8 cellular contexts compared by ENCODE assay signal in the genomic region with DNA sequence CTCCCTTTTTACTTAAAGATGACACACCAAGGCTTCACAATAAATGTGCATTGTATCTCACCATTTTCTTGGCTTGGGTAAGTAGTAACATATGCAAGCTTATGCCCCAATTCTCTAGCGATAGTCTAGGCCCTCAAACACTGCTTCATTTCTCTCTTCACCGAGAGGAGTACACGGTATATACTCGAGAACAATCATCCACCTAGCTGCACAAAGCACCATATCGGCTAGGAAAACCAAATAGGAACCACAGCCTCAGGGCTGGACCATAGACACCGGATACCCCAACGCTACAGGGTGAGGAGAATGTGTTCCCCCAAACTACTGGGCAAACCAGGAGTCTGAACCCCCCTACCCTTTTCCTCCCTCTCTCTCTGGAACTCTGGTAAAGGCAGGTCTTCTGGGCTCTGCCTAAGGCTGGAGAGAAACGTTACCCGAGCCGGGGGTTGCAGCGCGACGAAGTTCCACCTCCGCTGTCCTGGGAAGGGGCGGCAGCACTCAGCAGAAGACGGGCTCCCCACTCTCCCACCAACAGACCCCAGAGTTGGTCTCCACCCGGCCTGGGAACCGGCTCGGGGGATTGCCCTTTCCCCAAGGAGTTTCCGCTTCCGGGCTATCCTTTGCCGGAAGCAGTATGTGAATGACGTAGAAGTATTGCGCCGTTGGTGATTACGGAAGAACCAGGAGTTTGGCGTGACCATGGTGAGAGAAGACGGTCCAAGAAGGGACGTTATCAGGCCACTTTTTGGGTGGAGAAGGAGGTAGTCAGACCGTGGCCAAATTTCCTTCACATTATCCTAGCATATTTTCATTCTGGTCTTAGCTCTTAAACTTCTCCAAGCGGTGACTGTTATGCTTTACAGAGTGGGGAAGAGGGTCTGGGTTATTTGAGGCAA. TPM values are rescaled to one million over a fixed set of nuclear protein-coding genes. Genes with fewer than 3 reads are reported as not detected.
DNase-seq lines count a peak whose midpoint lies in the region; ATAC-seq, FAIRE-seq and TF ChIP-seq lines count a peak whose summit lies in the region.

A gene with protein sequence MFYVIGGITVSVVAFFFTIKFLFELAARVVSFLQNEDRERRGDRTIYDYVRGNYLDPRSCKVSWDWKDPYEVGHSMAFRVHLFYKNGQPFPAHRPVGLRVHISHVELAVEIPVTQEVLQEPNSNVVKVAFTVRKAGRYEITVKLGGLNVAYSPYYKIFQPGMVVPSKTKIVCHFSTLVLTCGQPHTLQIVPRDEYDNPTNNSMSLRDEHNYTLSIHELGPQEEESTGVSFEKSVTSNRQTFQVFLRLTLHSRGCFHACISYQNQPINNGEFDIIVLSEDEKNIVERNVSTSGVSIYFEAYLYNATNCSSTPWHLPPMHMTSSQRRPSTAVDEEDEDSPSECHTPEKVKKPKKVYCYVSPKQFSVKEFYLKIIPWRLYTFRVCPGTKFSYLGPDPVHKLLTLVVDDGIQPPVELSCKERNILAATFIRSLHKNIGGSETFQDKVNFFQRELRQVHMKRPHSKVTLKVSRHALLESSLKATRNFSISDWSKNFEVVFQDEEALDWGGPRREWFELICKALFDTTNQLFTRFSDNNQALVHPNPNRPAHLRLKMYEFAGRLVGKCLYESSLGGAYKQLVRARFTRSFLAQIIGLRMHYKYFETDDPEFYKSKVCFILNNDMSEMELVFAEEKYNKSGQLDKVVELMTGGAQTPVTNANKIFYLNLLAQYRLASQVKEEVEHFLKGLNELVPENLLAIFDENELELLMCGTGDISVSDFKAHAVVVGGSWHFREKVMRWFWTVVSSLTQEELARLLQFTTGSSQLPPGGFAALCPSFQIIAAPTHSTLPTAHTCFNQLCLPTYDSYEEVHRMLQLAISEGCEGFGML (minus strand): TSS at position 582 of the 896 bp plus-strand sequence. CDS start 27,465 bp downstream, outside the sequence.
A gene with protein sequence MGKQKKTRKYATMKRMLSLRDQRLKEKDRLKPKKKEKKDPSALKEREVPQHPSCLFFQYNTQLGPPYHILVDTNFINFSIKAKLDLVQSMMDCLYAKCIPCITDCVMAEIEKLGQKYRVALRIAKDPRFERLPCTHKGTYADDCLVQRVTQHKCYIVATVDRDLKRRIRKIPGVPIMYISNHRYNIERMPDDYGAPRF (plus strand): TSS at position 646 of the 896 bp plus-strand sequence. CDS start 54 bp downstream, at position 700.

- under 1% methylated on average over 31 of the region's 31 CpGs for WGBS in GM12878 (ENCODE audit: insufficient coverage, insufficient replicate concordance, low lambda C conversion rate, missing lambda C conversion rate)

- BruUV-seq in GM12878 (replicated peaks; lab: Mats Ljungman, UMichigan): TSS peak; percentile 75

- H3K27me3 ChIP-seq in GM12878 (replicated peaks in 1 of 2; ENCODE audit: control insufficient read depth in 2 of 2, insufficient read depth in 2 of 2, low read length in 1 of 2) (no peaks in the 10 kb centered on the region), iPS-15b (ENCODE audit: control insufficient read depth, insufficient read depth, low read length) (no peaks in the 10 kb centered on the region)

- intact Hi-C loops in GM12878 (cut with micrococcal nuclease; ENCODE audit: unreplicated experiment): loop anchor here (5.0 kb wide), 1 partner anchor 50 kb away; a partner anchor contains a TSS

- RAD21 ChIA-PET in GM12878 (lab: Charles Lee; ENCODE audit: unreplicated experiment): interaction anchor here (1.3 kb wide), 1 partner anchor 104 kb away, joined by 3 read pairs; no protein-coding TSS in a partner anchor

- SMC1A ChIA-PET in GM12878 (lab: Charles Lee; ENCODE audit: uncharacterized antibody, unreplicated experiment): interaction anchor here (0.8 to 1.0 kb wide), 2 partner anchors 12 to 93 kb away, joined by 3 read pairs; no protein-coding TSS in a partner anchor

- no peak for TF ChIP-seq RAD21 in GM12878 (IDR thresholded peaks at IDR 0.05; ENCODE audit: insufficient read depth, low read depth, low read length)

- TF ChIP-seq CTCF in GM12878 (IDR thresholded peaks at IDR 0.05 in 2 of 3, conservative IDR thresholded peaks at IDR 0.05 in 1 of 3; ENCODE audit: control insufficient read depth in 2 of 3, extremely low read depth in 1 of 3, insufficient read depth in 1 of 3, low read depth in 3 of 3, low read length in 3 of 3): no peak

- peak; percentile 90 for TF ChIP-seq POLR2A in GM12878 (IDR thresholded peaks at IDR 0.05; ENCODE audit: low read depth, low read length)

- ATAC-seq in GM18502 (IDR thresholded peaks at IDR 0.05; ENCODE audit: poor library complexity, unreplicated experiment): peak; percentile 94
- peak; percentile 88 for ATAC-seq in HG02938 (IDR thresholded peaks at IDR 0.05; ENCODE audit: unreplicated experiment)
- peak; percentile 95 for ATAC-seq in GM12878

- peak within 1 kb of the TSS; percentile 93 for H3K4me2 ChIP-seq in GM12878 (ENCODE audit: control insufficient read depth, insufficient read depth)

- H3K27ac ChIP-seq in SK-N-MC (peak within 1 kb of the TSS; percentile 48; the same call in 1 of the 2 replicates), GM12878 (ENCODE audit: control insufficient read depth, insufficient read depth) (peak within 1 kb of the TSS; percentile 74), skin epidermis (peak within 1 kb of the TSS; percentile 20 to 95 (median 90))

- peaks cover 20% of the 10 kb centered on the region for H3K36me3 ChIP-seq in SK-N-MC (ENCODE audit: insufficient read depth, low read length)
- H3K36me3 ChIP-seq in GM12878 (ENCODE audit: control insufficient read depth in 2 of 2, insufficient read depth in 2 of 2, low read length in 1 of 2): peaks cover 0 to 5% of the 10 kb centered on the region in 2 experiments; a peak in 1 of 4 replicates
- peaks cover 5% of the 10 kb centered on the region for H3K36me3 ChIP-seq in iPS-15b (ENCODE audit: control insufficient read depth, insufficient read depth, low read length)

- peak; percentile 93 for FAIRE-seq in GM12878 (lab: Jason Lieb, UNC)

- no peaks in the 10 kb centered on the region for H4K20me1 ChIP-seq in GM12878 (ENCODE audit: control insufficient read depth, insufficient read depth)

- TF ChIP-seq EP300 in GM12878 (IDR thresholded peaks at IDR 0.05; ENCODE audit: borderline replicate concordance in 1 of 2, control insufficient read depth in 1 of 2, low read depth in 2 of 2, low read length in 2 of 2): 0 out of 4 replicates have a peak, but pooled peaks of 1 of the 2 experiments have one; percentile 19

- DNase-seq in SK-N-MC (ENCODE audit: low read depth, low spot score): peak; percentile 60
- DNase-seq in GM12878 (ENCODE audit: low read depth, low spot score): peak; percentile 54
- no peak for DNase-seq in NCI-H524 (lab: John Stamatoyannopoulos, UW)
- no peak for DNase-seq in NCI-H524 treated with DMSO at 0.1 percent for 48 hours (lab: John Stamatoyannopoulos, UW)

- peak within 1 kb of the TSS; percentile 90 for H3K9ac ChIP-seq in SK-N-MC (ENCODE audit: insufficient read length)
- H3K9ac ChIP-seq in GM12878 (ENCODE audit: control insufficient read depth, insufficient read depth, low read length): peak within 1 kb of the TSS; percentile 75
- H3K9ac ChIP-seq in iPS-15b (ENCODE audit: low read depth, low read length): peak within 1 kb of the TSS; percentile 94

- peak within 1 kb of the TSS; percentile 92 for H3K4me3 ChIP-seq in SK-N-MC
- peak within 1 kb of the TSS; percentile 88 for H3K4me3 ChIP-seq in GM12878
- peak within 1 kb of the TSS; percentile 99 for H3K4me3 ChIP-seq in iPS-15b (ENCODE audit: low read depth, low read length)
- H3K4me3 ChIP-seq in skin epidermis: peak within 1 kb of the TSS; percentile 61 to 98 (median 83)

- POLR2A ChIA-PET in GM12878 (lab: Charles Lee): interaction anchor here (0.5 to 0.6 kb wide), 2 partner anchors 50 to 350 kb away, joined by 3 read pairs; a partner anchor contains a TSS

- H3K9me3 ChIP-seq in SK-N-MC (ENCODE audit: low read depth, low read length) (no peaks in the 10 kb centered on the region), GM12878 (replicated peaks; ENCODE audit: control insufficient read depth, insufficient read depth, low read length) (no peaks in the 10 kb centered on the region), iPS-15b (ENCODE audit: control insufficient read depth, insufficient read depth, low read length) (no peaks in the 10 kb centered on the region)

- peaks cover 3% of the 10 kb centered on the region; the same call in 1 of the 2 replicates for H3K4me1 ChIP-seq in GM12878 (ENCODE audit: control insufficient read depth, insufficient read depth, low read length)
- H3K4me1 ChIP-seq in iPS-15b (ENCODE audit: control insufficient read depth, insufficient read depth, low read length): no peaks in the 10 kb centered on the region

- in situ Hi-C loops in GM12878 (cut with MboI): no loop called here

- H2AFZ ChIP-seq in GM12878 (ENCODE audit: control insufficient read depth, low read depth, low read length): peak within 1 kb of the TSS; percentile 82

- peaks cover 59% of the 10 kb centered on the region for H3K79me2 ChIP-seq in GM12878 (ENCODE audit: control insufficient read depth, insufficient read depth, low read length)

- CTCF ChIA-PET in GM12878 (lab: Yijun Ruan, JAX): interaction anchor here (1.2 kb wide), 1 partner anchor 104 kb away, joined by 5 read pairs; no protein-coding TSS in a partner anchor

RNA-seq across cellular contexts. Expression of the first gene that starts in this region (rescaled TPM):
- 51.7 and 53.2 TPM in 2 replicates for total RNA-seq in GM12878 (2013; cell fraction: nucleolus; rRNA removed)
- total RNA-seq in GM12878 (2014; rRNA removed) (32.3 and 33.8 TPM in 2 replicates), GM12878 (2014; rRNA removed; fragmentation: Illumina TruSeq; extraction: Trizol) (20.1 and 22.5 TPM in 2 replicates), GM12878 (2021) (33.5 and 38.7 TPM in 2 replicates)
- polyA plus RNA-seq in GM12878 (2011; ENCODE audit: low read depth): 11.8 TPM
- polyA plus RNA-seq in GM12878 (2011; rRNA removed) (29.3 and 40.4 TPM in 2 replicates), GM12878 (2014; fragmentation: Illumina TruSeq; extraction: Trizol) (30.1 and 35.7 TPM in 2 replicates), GM12878 (2014; fragmentation: Nextera tagmentation; extraction: Ambion mirVana) (1 to 10 TPM; 6.2 to 7.3 TPM), GM12878 (2014; rRNA removed) (24.2 and 27.3 TPM in 2 replicates), GM12878 (2016; fragmentation: Nextera tagmentation; extraction: Ambion mirVana) (10 to 100 TPM; 14.8 to 19.7 TPM)
- polyA plus RNA-seq in GM12878 (2011; cell fraction: cytosol; rRNA removed): 57.5 and 59.5 TPM in 2 replicates
- polyA plus RNA-seq in GM12878 (2011; cell fraction: nucleus; rRNA removed): 75.3 and 97.8 TPM in 2 replicates
- 11.7 and 16.6 TPM in 2 replicates for polyA plus RNA-seq in GM12878 (2012)
- polyA minus RNA-seq in GM12878 (2011; rRNA and poly(A)+ RNA removed): 94.4 and 101 TPM in 2 replicates
- 11.2 and 22.1 TPM in 2 replicates for polyA minus RNA-seq in GM12878 (2011; cell fraction: cytosol; rRNA and poly(A)+ RNA removed)
- 42.1 and 69.8 TPM in 2 replicates for polyA minus RNA-seq in GM12878 (2011; cell fraction: nucleus; rRNA and poly(A)+ RNA removed)

RNA-seq across cellular contexts. Expression of the second gene that starts in this region (rescaled TPM):
- total RNA-seq in GM12878 (2013; cell fraction: nucleolus; rRNA removed): 39.2 and 40.0 TPM in 2 replicates
- total RNA-seq in GM12878 (2014; rRNA removed) (14.5 and 17.7 TPM in 2 replicates), GM12878 (2014; rRNA removed; fragmentation: Illumina TruSeq; extraction: Trizol) (43.1 and 43.9 TPM in 2 replicates), GM12878 (2021) (37.1 and 39.8 TPM in 2 replicates)
- 22.7 TPM for polyA plus RNA-seq in GM12878 (2011; ENCODE audit: low read depth)
- polyA plus RNA-seq in GM12878 (2011; rRNA removed) (55.5 and 78.4 TPM in 2 replicates), GM12878 (2014; fragmentation: Illumina TruSeq; extraction: Trizol) (88.7 and 136 TPM in 2 replicates), GM12878 (2014; fragmentation: Nextera tagmentation; extraction: Ambion mirVana) (1 to 10 TPM; 6.2 to 9.7 TPM), GM12878 (2014; rRNA removed) (33.8 and 35.2 TPM in 2 replicates), GM12878 (2016; fragmentation: Nextera tagmentation; extraction: Ambion mirVana) (10 to 100 TPM; 21.0 to 23.2 TPM)
- polyA plus RNA-seq in GM12878 (2011; cell fraction: cytosol; rRNA removed): 21.8 and 41.5 TPM in 2 replicates
- 17.6 and 18.2 TPM in 2 replicates for polyA plus RNA-seq in GM12878 (2011; cell fraction: nucleus; rRNA removed)
- 25.4 and 28.4 TPM in 2 replicates for polyA plus RNA-seq in GM12878 (2012)
- 38.7 and 80.0 TPM in 2 replicates for polyA minus RNA-seq in GM12878 (2011; rRNA and poly(A)+ RNA removed)
- polyA minus RNA-seq in GM12878 (2011; cell fraction: cytosol; rRNA and poly(A)+ RNA removed): 13.9 and 26.2 TPM in 2 replicates
- polyA minus RNA-seq in GM12878 (2011; cell fraction: nucleus; rRNA and poly(A)+ RNA removed): 10.0 and 13.0 TPM in 2 replicates

Comparison
In these comparisons a context has a peak if more than half of its experiments do, and no peak if none do; other contexts are left out.
1. DNase-seq: peak in SK-N-MC (single experiment) and GM12878 (single experiment); none in NCI-H524 (0 of 2) and NCI-H524 treated with DMSO at 0.1 percent for 48 hours (single experiment).
2. Peak in every context shown above with its lines, with median percentiles within 50 percentile points of each other: ATAC-seq, H3K27ac ChIP-seq, H3K4me3 ChIP-seq and H3K9ac ChIP-seq.